In the genomic region with DNA sequence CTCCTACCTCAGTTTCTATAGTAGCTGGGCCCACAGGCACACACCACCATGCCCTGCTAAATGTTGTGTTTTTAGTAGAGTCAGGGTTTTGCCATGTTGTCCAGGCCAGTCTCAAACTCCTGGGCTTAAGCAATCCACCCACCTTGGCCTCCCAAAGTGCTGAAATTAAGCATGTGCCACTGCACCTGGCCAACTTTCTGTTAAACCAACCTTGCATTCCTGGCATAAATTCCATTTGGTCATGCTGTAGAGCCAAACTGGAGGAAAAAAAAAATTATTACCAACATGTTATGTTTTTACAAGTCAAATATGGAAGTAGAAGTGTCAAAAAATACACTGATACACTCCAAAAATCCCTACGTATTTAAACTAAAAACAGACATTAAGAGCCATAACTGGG, we compare ENCODE assay signal across 25 cellular contexts.
"Had no signal": no experiment of that assay in that cellular context is flagged by ENCODE, and none has a peak within 500 bp of the region (broad histone marks: within the 10 kb centered on the region; RNA-seq: fewer than 3 reads in every experiment).

No MANE protein-coding gene starts in this region.

- DNase-seq: activated CD4-positive, alpha-beta T cell treated with anti-CD3 and anti-CD28 coated beads for 4 hours; activated CD8-positive, alpha-beta memory T cell treated with anti-CD3 and anti-CD28 coated beads, Interleukin-2, amount 50 U/mL, for 4 hours; activated CD8-positive, alpha-beta T cell treated with anti-CD3 and anti-CD28 coated beads for 36 hours; activated gamma-delta T cell treated with Interleukin-2 at 50 U/mL for 16 hours; activated naive CD4-positive, alpha-beta T cell treated with anti-CD3 and anti-CD28 coated beads, Interleukin-2, amount 10 ng/mL, durations not matched to agents 7 days and 5 days; activated naive CD8-positive, alpha-beta T cell treated with anti-CD3 and anti-CD28 coated beads for 36 hours; activated T-cell treated with anti-CD3 and anti-CD28 coated beads, Interleukin-2, amount 50 U/mL, for 72 hours; aorta; caudate nucleus; Kasumi-1; NCI-H1105 treated with DMSO at 0.1 percent for 48 hours; NCI-H1436 treated with DMSO at 0.1 percent for 48 hours; NCI-H187; NCI-H2081; NCI-H226; NCI-H526; NK-92 treated with Interleukin-12 subunit alpha and Interleukin-12 subunit beta, amount 100 ng/mL, for 24 hours; Peyer's patch; Right ventricle myocardium superior; SW 1271 had no signal

- H3K27ac ChIP-seq: breast epithelium, Peyer's patch, RWPE1, SJSA1 had no signal

- H3K4me1 ChIP-seq: breast epithelium, Peyer's patch had no signal

- H3K27me3 ChIP-seq: breast epithelium, Peyer's patch, SJSA1 had no signal

- H3K9me3 ChIP-seq: SJSA1 had no signal

- ATAC-seq: activated CD4-positive, CD25-positive, alpha-beta regulatory T cell treated with anti-CD3 and anti-CD28 coated beads, Interleukin-2, amount 50 U/mL, for 24 hours; activated CD8-positive, alpha-beta T cell treated with anti-CD3 and anti-CD28 coated beads for 36 hours; activated T-cell treated with anti-CD3 and anti-CD28 coated beads, Interleukin-2, amount 50 U/mL, for 72 hours; SK-N-SH treated with all-trans-retinoic acid at 6 μM for 48 hours had no signal

- H3K4me3 ChIP-seq: breast epithelium, Peyer's patch, SJSA1 had no signal
